ENCODE assay signal across 8 cellular contexts in the genomic region with DNA sequence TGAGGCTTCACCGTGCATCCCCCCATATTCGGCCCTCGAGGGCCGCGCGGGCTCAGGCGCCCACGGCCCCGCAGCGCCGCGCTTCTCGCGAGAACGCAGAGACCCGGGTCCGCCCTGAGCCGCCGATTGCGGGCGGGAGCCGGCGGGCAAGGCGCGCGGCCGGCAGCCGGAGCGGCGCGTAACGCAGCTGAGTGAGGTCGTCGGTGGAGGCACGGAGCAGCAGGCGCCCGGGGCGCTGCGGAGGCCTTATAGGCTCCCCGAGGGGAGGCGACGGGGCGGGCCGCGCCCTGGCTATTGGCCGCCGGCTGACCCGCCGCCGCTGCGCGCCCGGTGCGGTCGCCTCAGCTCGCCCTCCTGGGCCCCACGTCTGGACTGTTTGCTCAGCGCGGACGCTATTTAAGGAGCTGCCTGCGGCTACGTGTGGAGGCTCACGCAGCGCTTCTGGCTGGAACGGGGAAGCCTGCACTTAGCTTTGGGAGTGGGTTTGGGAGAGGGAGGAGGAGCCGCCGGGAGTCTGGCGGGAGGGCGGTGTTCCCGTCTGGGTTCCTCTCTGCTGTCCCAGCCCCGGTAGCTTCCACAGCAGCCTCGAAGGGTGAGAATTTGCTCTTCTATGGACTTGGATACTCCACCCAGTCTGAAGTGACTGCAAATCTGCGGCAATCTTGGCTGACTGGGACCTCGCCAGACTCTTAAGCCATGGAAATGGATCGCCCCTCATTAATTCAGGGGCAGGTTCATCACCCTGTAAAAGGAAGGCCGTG. TPM values are rescaled to one million over a fixed set of nuclear protein-coding genes. Genes with fewer than 3 reads are reported as not detected.
A peak's percentile ranks its signal among the peaks of the same experiment; 100 is the strongest.
DNase-seq lines count a peak whose midpoint lies in the region; ATAC-seq and FAIRE-seq lines count a peak whose summit lies in the region.

A gene (minus strand): TSS at position 221 of the 761 bp plus-strand sequence. CDS start 195 bp downstream, at position 26.

- peak within 1 kb of the TSS; percentile 49 for H3K27ac Mint-ChIP-seq in activated T-helper 1 cell treated with anti-CD3 and anti-CD28 coated beads, Interleukin-12 subunit alpha, Interleukin-12 subunit beta, Interleukin-2, Interleukin-4 antibody, amounts not matched to agents 30 ng/mL and 10 ng/mL and 1 ng/mL, durations not matched to agents 14 hours and 24 hours and 36 hours
- H3K27ac Mint-ChIP-seq in naive B cell = no peak within 1 kb of the TSS

- peaks cover 10% of the 10 kb centered on the region for H3K4me1 Mint-ChIP-seq in activated T-helper 1 cell treated with anti-CD3 and anti-CD28 coated beads, Interleukin-12 subunit alpha, Interleukin-12 subunit beta, Interleukin-2, Interleukin-4 antibody, amounts not matched to agents 30 ng/mL and 10 ng/mL and 1 ng/mL, durations not matched to agents 14 hours and 24 hours and 36 hours (ENCODE audit: low read depth)
- peaks cover 7 to 18% (median 8%) of the 10 kb centered on the region in 3 donors for H3K4me1 Mint-ChIP-seq in naive B cell

- no peaks in the 10 kb centered on the region for H3K9me3 Mint-ChIP-seq in activated T-helper 1 cell treated with anti-CD3 and anti-CD28 coated beads, Interleukin-12 subunit alpha, Interleukin-12 subunit beta, Interleukin-2, Interleukin-4 antibody, amounts not matched to agents 30 ng/mL and 10 ng/mL and 1 ng/mL, durations not matched to agents 14 hours and 24 hours and 36 hours
- H3K9me3 Mint-ChIP-seq in naive B cell = peaks cover 0 to 4% (median 1%) of the 10 kb centered on the region in 7 donors

- peak within 1 kb of the TSS; percentile 78 for H3K4me3 Mint-ChIP-seq in activated T-helper 1 cell treated with anti-CD3 and anti-CD28 coated beads, Interleukin-12 subunit alpha, Interleukin-12 subunit beta, Interleukin-2, Interleukin-4 antibody, amounts not matched to agents 30 ng/mL and 10 ng/mL and 1 ng/mL, durations not matched to agents 14 hours and 24 hours and 36 hours
- peak within 1 kb of the TSS; percentile 51 to 89 (median 69) for H3K4me3 Mint-ChIP-seq in naive B cell

- intact Hi-C loops in activated T-helper 1 cell treated with anti-CD3 and anti-CD28 coated beads, Interleukin-12 subunit alpha, Interleukin-12 subunit beta, Interleukin-2, Interleukin-4 antibody, amounts not matched to agents 30 ng/mL and 10 ng/mL and 1 ng/mL, durations not matched to agents 14 hours and 24 hours and 36 hours (cut with micrococcal nuclease) = no loop called here

- peaks cover 48% of the 10 kb centered on the region for H3K27me3 Mint-ChIP-seq in activated T-helper 1 cell treated with anti-CD3 and anti-CD28 coated beads, Interleukin-12 subunit alpha, Interleukin-12 subunit beta, Interleukin-2, Interleukin-4 antibody, amounts not matched to agents 30 ng/mL and 10 ng/mL and 1 ng/mL, durations not matched to agents 14 hours and 24 hours and 36 hours (ENCODE audit: insufficient read depth)
- H3K27me3 Mint-ChIP-seq in naive B cell = peaks cover 54 to 72% (median 66%) of the 10 kb centered on the region in 3 donors

- H3K36me3 Mint-ChIP-seq in activated T-helper 1 cell treated with anti-CD3 and anti-CD28 coated beads, Interleukin-12 subunit alpha, Interleukin-12 subunit beta, Interleukin-2, Interleukin-4 antibody, amounts not matched to agents 30 ng/mL and 10 ng/mL and 1 ng/mL, durations not matched to agents 14 hours and 24 hours and 36 hours (ENCODE audit: low read depth) = no peaks in the 10 kb centered on the region
- peaks cover 5 to 7% of the 10 kb centered on the region in 2 donors for H3K36me3 Mint-ChIP-seq in naive B cell

- DNase-seq in stimulated activated CD4-positive, alpha-beta T cell treated with anti-CD3 and anti-CD28 coated beads, Interleukin-12 subunit alpha, Interleukin-12 subunit beta, amount 100 ng/mL, for 48 hours (ENCODE audit: low read depth in 2 of 3, low spot score in 1 of 3) = peak in 2 of 3 donors; percentile 1 to 15
- DNase-seq in stimulated activated CD4-positive, alpha-beta T cell treated with anti-CD3 and anti-CD28 coated beads, Interleukin-12 subunit alpha, Interleukin-12 subunit beta, amount 100 ng/mL, for 4 hours = no peak
- DNase-seq in NCI-H2171 treated with DMSO at 0.1 percent for 48 hours (lab: John Stamatoyannopoulos, UW) = peak; percentile 54
- DNase-seq in activated T-helper 1 cell treated with anti-CD3 and anti-CD28 coated beads, Interleukin-12 subunit alpha, Interleukin-12 subunit beta, Interleukin-2, Interleukin-4 antibody, amounts not matched to agents 30 ng/mL and 10 ng/mL and 1 ng/mL, durations not matched to agents 14 hours and 24 hours and 36 hours (ENCODE audit: low spot score) = peak; percentile 2
- peak; percentile 72 for DNase-seq in fibroblast of the conjunctiva (ENCODE audit: low read depth)
- no peak for DNase-seq in naive B cell
- DNase-seq in urothelium cell line (ENCODE audit: low spot score) = peak; percentile 75

- peak; percentile 38 for ATAC-seq in HG02623 (IDR thresholded peaks at IDR 0.05; ENCODE audit: unreplicated experiment)
- ATAC-seq in naive B cell (ENCODE audit: low read depth in 2 of 2) = peak; percentile 32 to 60

- no peak for FAIRE-seq in urothelium cell line (lab: Jason Lieb, UNC)

RNA-seq across cellular contexts. Expression of the gene that starts here (rescaled TPM):
- 1.4 and 2.0 TPM in 2 replicates for total RNA-seq in activated T-helper 1 cell treated with anti-CD3 and anti-CD28 coated beads, Interleukin-12 subunit alpha, Interleukin-12 subunit beta, Interleukin-2, Interleukin-4 antibody, amounts not matched to agents 30 ng/mL and 10 ng/mL and 1 ng/mL, durations not matched to agents 14 hours and 24 hours and 36 hours
- polyA plus RNA-seq in naive B cell (ENCODE audit: low read depth in 6 of 6) = not detected

Comparison
In these comparisons a context has a peak if more than half of its experiments do, and no peak if none do; other contexts are left out.
1. DNase-seq: peak in stimulated activated CD4-positive, alpha-beta T cell treated with anti-CD3 and anti-CD28 coated beads, Interleukin-12 subunit alpha, Interleukin-12 subunit beta, amount 100 ng/mL, for 48 hours (2 of 3), NCI-H2171 treated with DMSO at 0.1 percent for 48 hours (single experiment), activated T-helper 1 cell treated with anti-CD3 and anti-CD28 coated beads, Interleukin-12 subunit alpha, Interleukin-12 subunit beta, Interleukin-2, Interleukin-4 antibody, amounts not matched to agents 30 ng/mL and 10 ng/mL and 1 ng/mL, durations not matched to agents 14 hours and 24 hours and 36 hours (single experiment), fibroblast of the conjunctiva (single experiment) and urothelium cell line (single experiment); none in stimulated activated CD4-positive, alpha-beta T cell treated with anti-CD3 and anti-CD28 coated beads, Interleukin-12 subunit alpha, Interleukin-12 subunit beta, amount 100 ng/mL, for 4 hours (single experiment) and naive B cell (single experiment).
2. Peak in ATAC-seq in naive B cell; RNA of the gene not detected or under 1 TPM.